ENCODE assay signal across 1 cellular context in genomic region chr5:75335486-75335885, GRCh38.
TF ChIP-seq lines count a peak whose summit lies in the region.

No MANE protein-coding gene starts in this region.

TF ChIP-seq in SK-N-SH treated with all-trans-retinoic acid at 6 μM for 48 hours, 23 proteins besides CTCF, POLR2A, EP300 and RAD21 (continued from another document):
- no peak for TF ChIP-seq TCF4 (CRISPR knock-in tag; IDR thresholded peaks at IDR 0.05; ENCODE audit: borderline replicate concordance)
- no peak for TF ChIP-seq ISL1 (CRISPR knock-in tag; IDR thresholded peaks at IDR 0.05)
- TF ChIP-seq CSRNP3 (CRISPR knock-in tag; IDR thresholded peaks at IDR 0.05) = no peak
- no peak for TF ChIP-seq ZNF8 (CRISPR knock-in tag; IDR thresholded peaks at IDR 0.05)
- no peak for TF ChIP-seq PPARA (CRISPR knock-in tag; IDR thresholded peaks at IDR 0.05; ENCODE audit: borderline replicate concordance)
- TF ChIP-seq OSR1 (CRISPR knock-in tag; IDR thresholded peaks at IDR 0.05) = no peak
- no peak for TF ChIP-seq TSHZ2 (CRISPR knock-in tag; IDR thresholded peaks at IDR 0.05)
- TF ChIP-seq ZNF70 (CRISPR knock-in tag; IDR thresholded peaks at IDR 0.05) = no peak
- no peak for TF ChIP-seq BACH2 (CRISPR knock-in tag; IDR thresholded peaks at IDR 0.05; ENCODE audit: borderline replicate concordance)
- TF ChIP-seq PATZ1 (CRISPR knock-in tag; IDR thresholded peaks at IDR 0.05; ENCODE audit: borderline replicate concordance) = no peak
- no peak for TF ChIP-seq ESRRG (CRISPR knock-in tag; IDR thresholded peaks at IDR 0.05)
- TF ChIP-seq ARNTL (CRISPR knock-in tag; IDR thresholded peaks at IDR 0.05; ENCODE audit: borderline replicate concordance, low read depth) = no peak
- no peak for TF ChIP-seq TOX (CRISPR knock-in tag; IDR thresholded peaks at IDR 0.05; ENCODE audit: borderline replicate concordance)
